ENCODE assay signal across 8 cellular contexts in the genomic region with DNA sequence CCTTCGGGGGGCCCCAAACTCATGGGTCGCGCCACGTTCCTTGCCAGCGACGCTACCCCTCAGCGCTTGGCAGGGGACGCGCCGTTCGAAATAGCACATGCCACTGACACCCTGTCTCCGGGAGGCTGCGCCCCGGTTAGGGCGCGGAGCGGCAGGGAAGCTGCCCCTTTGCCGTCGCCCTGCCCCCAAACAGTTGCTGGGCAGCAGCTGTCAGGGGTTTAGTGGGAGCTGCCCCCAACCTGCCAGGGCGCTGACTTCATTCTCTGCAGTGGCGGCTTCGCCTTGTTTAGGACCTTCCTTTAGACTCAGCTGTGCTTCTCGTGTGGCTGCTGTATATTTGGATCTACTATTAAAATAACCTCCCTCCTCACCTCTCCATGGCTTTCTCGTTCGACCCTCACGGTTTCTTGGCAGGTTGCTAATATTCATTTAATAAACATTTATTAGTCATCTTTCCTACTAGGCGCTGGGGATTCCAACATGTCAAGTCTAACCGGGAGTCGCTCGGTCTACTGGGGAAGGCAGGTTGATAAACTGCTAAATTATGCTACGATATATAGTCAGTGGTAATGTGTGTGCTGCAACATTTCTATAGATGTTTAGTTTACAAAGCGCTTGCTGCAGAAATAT. TPM values are rescaled to one million over a fixed set of nuclear protein-coding genes. Genes with fewer than 3 reads are reported as not detected.
DNase-seq lines count a peak whose midpoint lies in the region; ATAC-seq and TF ChIP-seq lines count a peak whose summit lies in the region.

No MANE protein-coding gene starts in this region.

- WGBS in ectodermal cell, 2 experiments: 2 to 5% methylated on average over 28 to 32 of the region's 32 CpGs

- H3K4me3 ChIP-seq in WI38 (ENCODE audit: low read depth, low read length) (peak overlapping the region; percentile 73), ectodermal cell (ENCODE audit: insufficient read depth, low read depth, low read length) (peak overlapping the region; percentile 79), upper lobe of right lung (peak overlapping the region; percentile 83)

- peaks cover 3% of the 10 kb centered on the region for H3K36me3 ChIP-seq in ectodermal cell (ENCODE audit: control insufficient read depth, insufficient read depth, low read length)
- peaks cover 1% of the 10 kb centered on the region for H3K36me3 ChIP-seq in upper lobe of right lung

- peaks cover 15% of the 10 kb centered on the region for H3K27me3 Mint-ChIP-seq in mesothelial cell of epicardium (ENCODE audit: low read depth)

- CTCF ChIA-PET in GM10248 (lab: Yijun Ruan, JAX): interaction anchor here (0.9 to 10.6 kb wide), 24 partner anchors 9 to 272 kb away, joined by 3 to 112 read pairs (median 6); partner anchors contain the start of genes PRPF19 and TMEM132A

- H3K36me3 Mint-ChIP-seq in mesothelial cell of epicardium: no peaks in the 10 kb centered on the region

- peak overlapping the region; percentile 91 for H3K27ac ChIP-seq in ectodermal cell (ENCODE audit: insufficient read depth, low read depth, low read length, poor library complexity, severe bottlenecking)
- H3K27ac ChIP-seq in upper lobe of right lung: peak overlapping the region; percentile 96

- DNase-seq in NCI-H748 (lab: John Stamatoyannopoulos, UW; ENCODE audit: unreplicated experiment): peak; percentile 53
- DNase-seq in NCI-H748 treated with DMSO at 0.1 percent for 48 hours (lab: John Stamatoyannopoulos, UW): no peak
- no peak for DNase-seq in mesothelial cell of epicardium (ENCODE audit: low spot score in 2 of 2, unreplicated experiment in 2 of 2)
- DNase-seq in upper lobe of right lung: peak; percentile 75
- no peak for DNase-seq in GM10248 (ENCODE audit: extremely low spot score)

- H3K4me1 ChIP-seq in ectodermal cell (ENCODE audit: control insufficient read depth, insufficient read depth, low read length): peaks cover 19% of the 10 kb centered on the region
- peaks cover 44% of the 10 kb centered on the region for H3K4me1 ChIP-seq in upper lobe of right lung

- H3K27me3 ChIP-seq in ectodermal cell (ENCODE audit: control insufficient read depth, insufficient read depth, low read length, poor library complexity, severe bottlenecking): peaks cover 5% of the 10 kb centered on the region
- no peaks in the 10 kb centered on the region for H3K27me3 ChIP-seq in upper lobe of right lung

- H3K27ac Mint-ChIP-seq in mesothelial cell of epicardium: peak overlapping the region; percentile 94

- TF ChIP-seq CTCF in WI38 (IDR thresholded peaks at IDR 0.05; ENCODE audit: low read depth, low read length) (no peak), mesothelial cell of epicardium (IDR thresholded peaks at IDR 0.05; ENCODE audit: unreplicated experiment) (no peak), upper lobe of right lung (IDR thresholded peaks at IDR 0.05) (no peak), GM10248 (IDR thresholded peaks at IDR 0.05; ENCODE audit: control extremely low read depth, extremely low read depth, low read depth, missing control alignments) (no peak)

- H3K9me3 ChIP-seq in ectodermal cell (ENCODE audit: control insufficient read depth, low read length): no peaks in the 10 kb centered on the region
- no peaks in the 10 kb centered on the region for H3K9me3 ChIP-seq in upper lobe of right lung

- no peaks in the 10 kb centered on the region for H3K9me3 Mint-ChIP-seq in mesothelial cell of epicardium

- H3K4me3 Mint-ChIP-seq in mesothelial cell of epicardium: peak overlapping the region; percentile 91

- POLR2A ChIA-PET in GM10248 (lab: Yijun Ruan, JAX): interaction anchor here (0.5 to 1.3 kb wide), 7 partner anchors 10 to 485 kb away, joined by 3 to 6 read pairs (median 3); no protein-coding TSS in a partner anchor

- intact Hi-C loops in upper lobe of right lung (cut with DNase I): no loop called here

- H3K4me1 Mint-ChIP-seq in mesothelial cell of epicardium: peaks cover 28% of the 10 kb centered on the region

- peak; percentile 1 for ATAC-seq in HG03460 (IDR thresholded peaks at IDR 0.05; ENCODE audit: unreplicated experiment)
- ATAC-seq in upper lobe of right lung: peak; percentile 44

RNA-seq across cellular contexts. Expression of gene TMEM109, which starts 0.8 kb away (rescaled TPM):
- polyA plus RNA-seq in ectodermal cell (2013, experiment 1 of 4): 56.4 TPM
- polyA plus RNA-seq in ectodermal cell (2013, experiment 2 of 4): 58.5 TPM
- polyA plus RNA-seq in ectodermal cell (2013, experiment 3 of 4): 54.2 TPM
- polyA plus RNA-seq in ectodermal cell (2013, experiment 4 of 4): 51.7 TPM
- total RNA-seq in mesothelial cell of epicardium (52.5 to 56.8 TPM (median 55.2 TPM) in 3 replicates), upper lobe of right lung (156 TPM)

RNA-seq across cellular contexts. Expression of gene PRPF19, which starts 8.3 kb away (rescaled TPM):
- 157 TPM for polyA plus RNA-seq in ectodermal cell (2013, experiment 1 of 4)
- 146 TPM for polyA plus RNA-seq in ectodermal cell (2013, experiment 2 of 4)
- 98.1 TPM for polyA plus RNA-seq in ectodermal cell (2013, experiment 3 of 4)
- polyA plus RNA-seq in ectodermal cell (2013, experiment 4 of 4): 104 TPM
- total RNA-seq in mesothelial cell of epicardium (96.3 to 100 TPM (median 97.6 TPM) in 3 replicates), upper lobe of right lung (59.8 TPM)

RNA-seq across cellular contexts. Expression of gene TMEM132A, which starts 9.5 kb away (rescaled TPM):
- 149 TPM for polyA plus RNA-seq in ectodermal cell (2013, experiment 1 of 4)
- polyA plus RNA-seq in ectodermal cell (2013, experiment 2 of 4): 137 TPM
- polyA plus RNA-seq in ectodermal cell (2013, experiment 3 of 4): 134 TPM
- polyA plus RNA-seq in ectodermal cell (2013, experiment 4 of 4): 145 TPM
- 182 to 197 TPM (median 193 TPM) in 3 replicates for total RNA-seq in mesothelial cell of epicardium
- total RNA-seq in upper lobe of right lung: 18.4 TPM

RNA-seq across cellular contexts. Expression of gene SLC15A3, which starts 37.2 kb away (rescaled TPM):
- 25.3 TPM for polyA plus RNA-seq in ectodermal cell (2013, experiment 1 of 4)
- 14.2 TPM for polyA plus RNA-seq in ectodermal cell (2013, experiment 2 of 4)
- 24.9 TPM for polyA plus RNA-seq in ectodermal cell (2013, experiment 3 of 4)
- 27.6 TPM for polyA plus RNA-seq in ectodermal cell (2013, experiment 4 of 4)
- total RNA-seq in mesothelial cell of epicardium (5.0 to 7.4 TPM (median 5.2 TPM) in 3 replicates), upper lobe of right lung (139 TPM)

RNA-seq across cellular contexts. Expression of gene ZP1, which starts 47.4 kb away (rescaled TPM):
- polyA plus RNA-seq in ectodermal cell (2013, experiment 1 of 4): not detected
- polyA plus RNA-seq in ectodermal cell (2013, experiment 2 of 4): not detected
- polyA plus RNA-seq in ectodermal cell (2013, experiment 3 of 4): not detected
- polyA plus RNA-seq in ectodermal cell (2013, experiment 4 of 4): not detected
- total RNA-seq in mesothelial cell of epicardium (0.16 to 0.31 TPM in 2 of 3 replicates, not detected in the other), upper lobe of right lung (not detected)

Comparison
In these comparisons a context has a peak if more than half of its experiments do, and no peak if none do; other contexts are left out.
1. DNase-seq: peak in NCI-H748 (single experiment) and upper lobe of right lung (single experiment); none in NCI-H748 treated with DMSO at 0.1 percent for 48 hours (single experiment), mesothelial cell of epicardium (0 of 2) and GM10248 (single experiment).
2. Peak in every context shown above with its lines, with median percentiles within 50 percentile points of each other: H3K4me3 ChIP-seq.